In the genomic region with DNA sequence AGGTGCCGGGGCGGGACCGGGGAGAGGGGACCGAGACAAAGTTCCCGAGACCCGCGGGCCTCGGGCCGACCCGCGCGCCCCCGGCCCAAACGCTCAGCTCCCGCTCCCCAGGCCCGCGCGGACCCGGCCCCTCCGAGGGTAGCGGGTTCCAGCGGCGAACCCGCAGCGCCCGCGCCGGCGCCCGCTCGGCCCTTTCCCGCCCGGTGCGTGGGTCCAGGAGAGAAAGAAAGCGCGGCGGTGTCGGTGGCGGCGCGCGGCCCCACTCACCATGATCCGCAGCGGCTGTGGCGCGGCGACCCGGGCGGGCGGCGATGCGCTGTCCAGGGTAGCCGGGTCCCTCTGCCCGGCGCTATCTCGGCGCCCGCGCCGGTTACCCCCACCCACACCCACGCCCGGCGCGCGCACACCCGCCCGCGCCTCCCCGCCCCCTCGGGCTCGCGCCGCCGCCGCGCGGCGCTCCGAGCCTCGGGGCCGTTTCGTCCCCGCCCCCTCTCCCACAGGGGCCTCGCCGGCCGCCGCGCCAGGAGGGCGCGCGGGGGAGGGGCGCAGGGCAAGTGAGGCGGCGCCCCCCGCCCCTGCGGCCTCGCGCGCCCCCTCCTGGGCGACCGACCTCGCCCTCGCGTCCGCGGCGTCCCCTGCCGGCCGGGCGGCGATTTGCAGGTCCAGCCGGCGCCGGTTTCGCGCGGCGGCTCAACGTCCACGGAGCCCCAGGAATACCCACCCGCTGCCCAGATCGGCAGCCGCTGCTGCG, we compare ENCODE assay signal across 8 cellular contexts. TPM values are rescaled to one million over a fixed set of nuclear protein-coding genes. Genes with fewer than 3 reads are reported as not detected.
DNase-seq lines count a peak whose midpoint lies in the region; ATAC-seq and TF ChIP-seq lines count a peak whose summit lies in the region.

A gene with protein sequence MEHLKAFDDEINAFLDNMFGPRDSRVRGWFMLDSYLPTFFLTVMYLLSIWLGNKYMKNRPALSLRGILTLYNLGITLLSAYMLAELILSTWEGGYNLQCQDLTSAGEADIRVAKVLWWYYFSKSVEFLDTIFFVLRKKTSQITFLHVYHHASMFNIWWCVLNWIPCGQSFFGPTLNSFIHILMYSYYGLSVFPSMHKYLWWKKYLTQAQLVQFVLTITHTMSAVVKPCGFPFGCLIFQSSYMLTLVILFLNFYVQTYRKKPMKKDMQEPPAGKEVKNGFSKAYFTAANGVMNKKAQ (minus strand): TSS at position 345 of the 751 bp plus-strand sequence. CDS start 75 bp downstream, at position 270.

- H3K36me3 Mint-ChIP-seq in activated CD8-positive, alpha-beta T cell treated with anti-CD3 and anti-CD28 coated beads, Interleukin-2, amount 10 ng/mL, durations not matched to agents 7 days and 5 days (ENCODE audit: low read depth), result no peaks in the 10 kb centered on the region

- no peaks in the 10 kb centered on the region for H3K9me3 ChIP-seq in HUES64 (ENCODE audit: insufficient read depth, low read depth, low read length)

- peaks cover 61% of the 10 kb centered on the region for H3K27me3 Mint-ChIP-seq in activated CD8-positive, alpha-beta T cell treated with anti-CD3 and anti-CD28 coated beads, Interleukin-2, amount 10 ng/mL, durations not matched to agents 7 days and 5 days (ENCODE audit: low read depth)

- POLR2A ChIA-PET in activated CD8-positive, alpha-beta T cell treated with anti-CD3 and anti-CD28 coated beads, Interleukin-2, amount 10 ng/mL, durations not matched to agents 7 days and 5 days (lab: Charles Lee), result no interaction called here

- H3K36me3 ChIP-seq in HUES64 (ENCODE audit: insufficient read depth, low read length), result no peaks in the 10 kb centered on the region

- no peak within 1 kb of the TSS for H3K27ac Mint-ChIP-seq in activated CD8-positive, alpha-beta T cell treated with anti-CD3 and anti-CD28 coated beads, Interleukin-2, amount 10 ng/mL, durations not matched to agents 7 days and 5 days

- peaks cover 6% of the 10 kb centered on the region; the same call in 1 of the 2 replicates for H3K4me1 ChIP-seq in HUES64 (ENCODE audit: insufficient read depth, low read length)

- H3K9ac ChIP-seq in HUES64 (ENCODE audit: low read depth, low read length), result no peak within 1 kb of the TSS

- no peak within 1 kb of the TSS for H3K27ac ChIP-seq in HUES64 (ENCODE audit: low read depth, low read length)

- ATAC-seq in activated CD8-positive, alpha-beta T cell treated with anti-CD3 and anti-CD28 coated beads, Interleukin-2, amount 10 ng/mL, durations not matched to agents 7 days and 5 days, result peak; percentile 89

- CTCF ChIA-PET in activated CD8-positive, alpha-beta T cell treated with anti-CD3 and anti-CD28 coated beads, Interleukin-2, amount 10 ng/mL, durations not matched to agents 7 days and 5 days (lab: Charles Lee), result no interaction called here

- under 1% methylated on average over 124 of the region's 124 CpGs for WGBS in HUES64

- H3K4me1 Mint-ChIP-seq in activated CD8-positive, alpha-beta T cell treated with anti-CD3 and anti-CD28 coated beads, Interleukin-2, amount 10 ng/mL, durations not matched to agents 7 days and 5 days (ENCODE audit: low read depth), result peaks cover 8% of the 10 kb centered on the region

- H3K4me3 ChIP-seq in HUES64 (ENCODE audit: low read length) (peak within 1 kb of the TSS; percentile 60), fibroblast of pulmonary artery (replicated peaks; ENCODE audit: low read depth, low read length) (peak within 1 kb of the TSS; percentile 55)

- peak; percentile 34 for TF ChIP-seq CTCF in fibroblast of pulmonary artery (IDR thresholded peaks at IDR 0.05; ENCODE audit: low read length, missing control alignments)

- DNase-seq in stimulated activated CD4-positive, alpha-beta T cell treated with anti-CD3 and anti-CD28 coated beads, Interleukin-12 subunit alpha, Interleukin-12 subunit beta, amount 100 ng/mL, for 4 hours, result peak; percentile 10
- DNase-seq in stimulated activated CD4-positive, alpha-beta T cell treated with anti-CD3 and anti-CD28 coated beads, Interleukin-4, amount 100 ng/mL, for 24 hours, result no peak
- no peak for DNase-seq in activated CD8-positive, alpha-beta T cell treated with anti-CD3 and anti-CD28 coated beads, Interleukin-2, amount 10 ng/mL, durations not matched to agents 7 days and 5 days
- DNase-seq in fibroblast of pulmonary artery (ENCODE audit: low read depth), result peak; percentile 53
- DNase-seq in occipital lobe (lab: John Stamatoyannopoulos, UW), result no peak
- no peak for DNase-seq in GM19240 (ENCODE audit: insufficient read length, low spot score)
- no peak for DNase-seq in pons (ENCODE audit: low spot score)

- peaks cover 71% of the 10 kb centered on the region for H3K27me3 ChIP-seq in HUES64 (ENCODE audit: insufficient read depth, low read length)

- no peaks in the 10 kb centered on the region for H3K9me3 Mint-ChIP-seq in activated CD8-positive, alpha-beta T cell treated with anti-CD3 and anti-CD28 coated beads, Interleukin-2, amount 10 ng/mL, durations not matched to agents 7 days and 5 days (ENCODE audit: insufficient read depth)

- peak within 1 kb of the TSS; percentile 66 for H3K4me3 Mint-ChIP-seq in activated CD8-positive, alpha-beta T cell treated with anti-CD3 and anti-CD28 coated beads, Interleukin-2, amount 10 ng/mL, durations not matched to agents 7 days and 5 days

RNA-seq across cellular contexts. Expression of the gene that starts here (rescaled TPM):
- 1.3 TPM for polyA plus RNA-seq in HUES64 (2013, experiment 1 of 2)
- polyA plus RNA-seq in HUES64 (2013, experiment 2 of 2), result 2.0 TPM
- total RNA-seq in activated CD8-positive, alpha-beta T cell treated with anti-CD3 and anti-CD28 coated beads, Interleukin-2, amount 10 ng/mL, durations not matched to agents 7 days and 5 days, result not detected
- total RNA-seq in occipital lobe, result 52.7 TPM

Comparison
In these comparisons a context has a peak if more than half of its experiments do, and no peak if none do; other contexts are left out.
1. RNA of the gene that starts here (total RNA-seq): 52.7 TPM in occipital lobe (single experiment); not detected in activated CD8-positive, alpha-beta T cell treated with anti-CD3 and anti-CD28 coated beads, Interleukin-2, amount 10 ng/mL, durations not matched to agents 7 days and 5 days; every median in the first group is over 10 times any median in the second.
2. DNase-seq: peak in stimulated activated CD4-positive, alpha-beta T cell treated with anti-CD3 and anti-CD28 coated beads, Interleukin-12 subunit alpha, Interleukin-12 subunit beta, amount 100 ng/mL, for 4 hours (single experiment) and fibroblast of pulmonary artery (single experiment); none in stimulated activated CD4-positive, alpha-beta T cell treated with anti-CD3 and anti-CD28 coated beads, Interleukin-4, amount 100 ng/mL, for 24 hours (single experiment), activated CD8-positive, alpha-beta T cell treated with anti-CD3 and anti-CD28 coated beads, Interleukin-2, amount 10 ng/mL, durations not matched to agents 7 days and 5 days (single experiment), occipital lobe (single experiment), GM19240 (single experiment) and pons (single experiment).
3. Peak in ATAC-seq in activated CD8-positive, alpha-beta T cell treated with anti-CD3 and anti-CD28 coated beads, Interleukin-2, amount 10 ng/mL, durations not matched to agents 7 days and 5 days; RNA of the gene not detected or under 1 TPM.